8 cellular contexts compared by ENCODE assay signal in the genomic region with DNA sequence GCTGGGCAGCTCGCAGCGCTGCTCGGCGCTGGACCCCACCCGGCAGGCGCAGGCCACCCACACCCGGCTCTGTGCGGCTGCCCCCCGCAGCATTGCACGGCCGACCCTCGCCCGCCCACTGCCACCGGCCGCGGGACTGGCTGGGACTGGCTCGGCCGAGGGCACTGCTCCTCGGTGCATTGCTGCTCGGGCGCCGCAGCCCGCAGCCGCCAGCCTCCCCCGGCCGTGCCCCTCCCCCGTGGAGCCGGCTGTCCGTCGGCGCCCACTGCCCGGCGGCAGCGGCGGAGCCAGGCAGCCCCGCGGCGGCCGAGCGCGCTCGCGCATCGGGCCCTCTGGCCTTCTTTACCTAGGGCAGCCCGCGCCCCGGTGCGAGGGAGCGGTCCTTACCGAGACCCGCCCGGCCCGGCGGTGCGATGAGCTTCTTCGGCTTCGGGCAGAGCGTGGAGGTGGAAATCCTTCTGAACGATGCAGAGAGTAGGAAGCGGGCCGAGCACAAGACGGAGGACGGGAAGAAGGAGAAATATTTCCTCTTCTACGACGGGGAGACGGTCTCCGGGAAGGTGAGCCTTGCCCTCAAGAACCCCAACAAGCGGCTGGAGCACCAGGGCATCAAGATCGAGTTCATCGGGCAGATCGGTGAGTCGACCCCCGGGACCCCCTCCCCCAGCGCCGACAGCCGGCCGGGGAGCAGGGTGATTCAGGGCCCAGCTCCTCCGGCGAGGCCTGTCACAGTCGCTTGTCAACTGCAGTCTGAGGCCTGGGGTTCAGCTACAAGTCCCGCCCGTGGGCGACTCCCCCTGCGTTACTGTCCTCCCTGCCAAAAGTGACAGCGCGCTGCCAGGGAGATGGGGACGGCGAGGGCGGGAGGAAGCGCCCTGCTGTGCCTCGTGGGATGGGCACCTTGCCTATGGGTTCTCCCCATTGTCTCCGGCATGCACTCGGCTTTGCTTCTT. TPM values are rescaled to one million over a fixed set of nuclear protein-coding genes. Genes with fewer than 3 reads are reported as not detected.
DNase-seq lines count a peak whose midpoint lies in the region; ATAC-seq and TF ChIP-seq lines count a peak whose summit lies in the region.

No MANE protein-coding gene starts in this region.

- H3K27ac ChIP-seq in esophagus squamous epithelium: peak overlapping the region; percentile 85 to 95 (median 93)
- H3K27ac ChIP-seq in naive thymus-derived CD4-positive, alpha-beta T cell (ENCODE audit: low read depth, low read length): peak overlapping the region; percentile 92

- no peaks in the 10 kb centered on the region for H3K9me3 Mint-ChIP-seq in activated T-cell treated with anti-CD3 and anti-CD28 coated beads, Interleukin-2, amount 50 U/mL, for 24 hours
- H3K9me3 Mint-ChIP-seq in naive thymus-derived CD4-positive, alpha-beta T cell: peaks cover 0 to 5% (median 0%) of the 10 kb centered on the region in 11 donors
- H3K9me3 Mint-ChIP-seq in stimulated activated naive CD8-positive, alpha-beta T cell treated with anti-CD3 and anti-CD28 coated beads, Interleukin-15, Interleukin-2, amounts not matched to agents 100 ng/mL and 50 ng/mL, for 24 hours: no peaks in the 10 kb centered on the region

- 0% methylated on average over 7 to 9 of the region's 93 CpGs for WGBS in esophagus squamous epithelium, 2 donors

- H3K4me1 Mint-ChIP-seq in activated T-cell treated with anti-CD3 and anti-CD28 coated beads, Interleukin-2, amount 50 U/mL, for 24 hours (ENCODE audit: low read depth): peaks cover 74% of the 10 kb centered on the region
- peaks cover 47 to 71% (median 65%) of the 10 kb centered on the region in 7 donors for H3K4me1 Mint-ChIP-seq in naive thymus-derived CD4-positive, alpha-beta T cell
- peaks cover 78% of the 10 kb centered on the region for H3K4me1 Mint-ChIP-seq in stimulated activated naive CD8-positive, alpha-beta T cell treated with anti-CD3 and anti-CD28 coated beads, Interleukin-15, Interleukin-2, amounts not matched to agents 100 ng/mL and 50 ng/mL, for 24 hours (ENCODE audit: low read depth)

- no peaks in the 10 kb centered on the region for H3K9me3 ChIP-seq in esophagus squamous epithelium
- H3K9me3 ChIP-seq in naive thymus-derived CD4-positive, alpha-beta T cell (ENCODE audit: control insufficient read depth in 2 of 3, low read length in 3 of 3): no peaks in the 10 kb centered on the region

- no peak for TF ChIP-seq POLR2A in esophagus squamous epithelium (IDR thresholded peaks at IDR 0.05)

- no peaks in the 10 kb centered on the region for H3K27me3 Mint-ChIP-seq in activated T-cell treated with anti-CD3 and anti-CD28 coated beads, Interleukin-2, amount 50 U/mL, for 24 hours
- H3K27me3 Mint-ChIP-seq in naive thymus-derived CD4-positive, alpha-beta T cell: peaks cover 0 to 4% (median 0%) of the 10 kb centered on the region in 5 donors
- no peaks in the 10 kb centered on the region for H3K27me3 Mint-ChIP-seq in stimulated activated naive CD8-positive, alpha-beta T cell treated with anti-CD3 and anti-CD28 coated beads, Interleukin-15, Interleukin-2, amounts not matched to agents 100 ng/mL and 50 ng/mL, for 24 hours

- peak overlapping the region; percentile 95 for H3K4me3 Mint-ChIP-seq in activated T-cell treated with anti-CD3 and anti-CD28 coated beads, Interleukin-2, amount 50 U/mL, for 24 hours
- H3K4me3 Mint-ChIP-seq in naive thymus-derived CD4-positive, alpha-beta T cell: peak overlapping the region; percentile 93 to 98 (median 96)
- H3K4me3 Mint-ChIP-seq in stimulated activated naive CD8-positive, alpha-beta T cell treated with anti-CD3 and anti-CD28 coated beads, Interleukin-15, Interleukin-2, amounts not matched to agents 100 ng/mL and 50 ng/mL, for 24 hours: peak overlapping the region; percentile 95

- no peak for TF ChIP-seq CTCF in esophagus squamous epithelium (IDR thresholded peaks at IDR 0.05)

- ATAC-seq in GM18909 (IDR thresholded peaks at IDR 0.05; ENCODE audit: poor library complexity, unreplicated experiment): peak; percentile 28
- ATAC-seq in HG03280 (IDR thresholded peaks at IDR 0.05; ENCODE audit: unreplicated experiment): peak; percentile 24
- peak; percentile 11 for ATAC-seq in naive thymus-derived CD4-positive, alpha-beta T cell

- peak overlapping the region; percentile 85 for H3K27ac Mint-ChIP-seq in activated T-cell treated with anti-CD3 and anti-CD28 coated beads, Interleukin-2, amount 50 U/mL, for 24 hours
- H3K27ac Mint-ChIP-seq in naive thymus-derived CD4-positive, alpha-beta T cell: peak overlapping the region; percentile 80 to 99 (median 87)
- peak overlapping the region; percentile 91 for H3K27ac Mint-ChIP-seq in stimulated activated naive CD8-positive, alpha-beta T cell treated with anti-CD3 and anti-CD28 coated beads, Interleukin-15, Interleukin-2, amounts not matched to agents 100 ng/mL and 50 ng/mL, for 24 hours

- peak; percentile 22 for DNase-seq in AG08395 (ENCODE audit: low spot score)
- peak; percentile 13 for DNase-seq in NOMO-1 treated with dmso at 0.1 percent for 144 hours (lab: John Stamatoyannopoulos, UW; ENCODE audit: unreplicated experiment)
- DNase-seq in activated T-cell treated with anti-CD3 and anti-CD28 coated beads, Interleukin-2, amount 50 U/mL, for 24 hours: peak; percentile 78
- DNase-seq in esophagus squamous epithelium (lab: John Stamatoyannopoulos, UW): no peak
- DNase-seq in naive thymus-derived CD4-positive, alpha-beta T cell: peak; percentile 14 to 70 (median 41)

- H3K36me3 ChIP-seq in esophagus squamous epithelium: peaks cover 0 to 5% (median 0%) of the 10 kb centered on the region in 3 donors
- H3K36me3 ChIP-seq in naive thymus-derived CD4-positive, alpha-beta T cell (ENCODE audit: control insufficient read depth in 2 of 3, insufficient read depth in 3 of 3, low read length in 3 of 3): peaks cover 0 to 7% (median 0%) of the 10 kb centered on the region in 3 experiments

- H3K4me3 ChIP-seq in esophagus squamous epithelium: peak overlapping the region; percentile 87 to 99 (median 96)
- H3K4me3 ChIP-seq in naive thymus-derived CD4-positive, alpha-beta T cell (ENCODE audit: low read length): peak overlapping the region; percentile 94

- POLR2A ChIA-PET in naive thymus-derived CD4-positive, alpha-beta T cell (lab: Charles Lee): interaction anchor here (0.6 to 7.4 kb wide), 18 partner anchors 10 to 280 kb away, joined by 3 to 111 read pairs (median 6); partner anchors contain the start of genes ACAD8, GLB1L2, GLB1L3 and THYN1

- intact Hi-C loops in esophagus squamous epithelium (cut with DNase I): no loop called here
- intact Hi-C loops in naive thymus-derived CD4-positive, alpha-beta T cell (cut with micrococcal nuclease): loop anchor here (1.0 to 10.0 kb wide), 12 partner anchors 18 to 298 kb away; partner anchors contain the start of genes ACAD8 (in 2 of the 2), GLB1L2 (in 2 of the 2), GLB1L3 (in 2 of the 2) and THYN1 (in 2 of the 2)

- CTCF ChIA-PET in naive thymus-derived CD4-positive, alpha-beta T cell (lab: Charles Lee): interaction anchor here (0.9 to 1.7 kb wide), 4 partner anchors 9 to 51 kb away, joined by 3 to 7 read pairs (median 4); partner anchors contain the start of genes ACAD8, GLB1L3 and THYN1

- no peaks in the 10 kb centered on the region for H3K27me3 ChIP-seq in esophagus squamous epithelium
- H3K27me3 ChIP-seq in naive thymus-derived CD4-positive, alpha-beta T cell (ENCODE audit: control insufficient read depth in 2 of 2, insufficient read depth in 2 of 2, low read length in 2 of 2): no peaks in the 10 kb centered on the region

- H3K4me1 ChIP-seq in esophagus squamous epithelium: peaks cover 19 to 56% (median 23%) of the 10 kb centered on the region in 3 donors
- peaks cover 50 to 52% of the 10 kb centered on the region in 2 donors for H3K4me1 ChIP-seq in naive thymus-derived CD4-positive, alpha-beta T cell (ENCODE audit: control insufficient read depth in 2 of 2, insufficient read depth in 2 of 2, low read length in 2 of 2)

- H3K36me3 Mint-ChIP-seq in activated T-cell treated with anti-CD3 and anti-CD28 coated beads, Interleukin-2, amount 50 U/mL, for 24 hours (ENCODE audit: low read depth): peaks cover 54% of the 10 kb centered on the region
- peaks cover 0 to 25% (median 5%) of the 10 kb centered on the region in 5 donors for H3K36me3 Mint-ChIP-seq in naive thymus-derived CD4-positive, alpha-beta T cell
- H3K36me3 Mint-ChIP-seq in stimulated activated naive CD8-positive, alpha-beta T cell treated with anti-CD3 and anti-CD28 coated beads, Interleukin-15, Interleukin-2, amounts not matched to agents 100 ng/mL and 50 ng/mL, for 24 hours (ENCODE audit: low read depth): peaks cover 40% of the 10 kb centered on the region

RNA-seq across cellular contexts. Expression of gene VPS26B, which starts 0.5 kb away (rescaled TPM):
- 10 to 100 TPM; 25.2 to 30.7 (median 25.9) TPM for total RNA-seq in esophagus squamous epithelium
- total RNA-seq in naive thymus-derived CD4-positive, alpha-beta T cell: 10 to 100 TPM; 50.9 to 69.2 (median 61.8) TPM
- polyA plus RNA-seq in naive thymus-derived CD4-positive, alpha-beta T cell: 10 to 100 TPM; 42.6 to 59.1 TPM

RNA-seq across cellular contexts. Expression of gene NCAPD3, which starts 1.2 kb away (rescaled TPM):
- 10 to 100 TPM in 3 of 4 donors, 1 to 10 TPM in 1; 8.0 to 22.2 (median 17.5) TPM for total RNA-seq in esophagus squamous epithelium
- total RNA-seq in naive thymus-derived CD4-positive, alpha-beta T cell: 10 to 100 TPM; 31.5 to 90.9 (median 40.3) TPM
- polyA plus RNA-seq in naive thymus-derived CD4-positive, alpha-beta T cell: 10 to 100 TPM; 16.3 to 18.7 TPM

RNA-seq across cellular contexts. Expression of gene THYN1, which starts 28.2 kb away (rescaled TPM):
- total RNA-seq in esophagus squamous epithelium: 10 to 100 TPM; 15.7 to 34.2 (median 26.2) TPM
- total RNA-seq in naive thymus-derived CD4-positive, alpha-beta T cell: 10 to 100 TPM; 34.4 to 67.7 (median 62.5) TPM
- 100 to 1,000 TPM; 153 to 166 TPM for polyA plus RNA-seq in naive thymus-derived CD4-positive, alpha-beta T cell

RNA-seq across cellular contexts. Expression of gene ACAD8, which starts 28.4 kb away (rescaled TPM):
- 10 to 100 TPM; 11.3 to 25.1 (median 18.2) TPM for total RNA-seq in esophagus squamous epithelium
- 10 to 100 TPM; 18.5 to 40.2 (median 26.1) TPM for total RNA-seq in naive thymus-derived CD4-positive, alpha-beta T cell
- 10 to 100 TPM; 21.1 to 23.8 TPM for polyA plus RNA-seq in naive thymus-derived CD4-positive, alpha-beta T cell

RNA-seq across cellular contexts. Expression of gene GLB1L3, which starts 51.2 kb away (rescaled TPM):
- total RNA-seq in esophagus squamous epithelium: under 1 TPM in 1 of 4 donors, not detected in 3; under 0.01 TPM
- total RNA-seq in naive thymus-derived CD4-positive, alpha-beta T cell: 10 to 100 TPM in 1 of 5 experiments, 1 to 10 TPM in 4; 1.0 to 11.4 (median 2.5) TPM
- 1 to 10 TPM; 2.4 to 2.8 TPM for polyA plus RNA-seq in naive thymus-derived CD4-positive, alpha-beta T cell
